Comparison of ENCODE assay signal across 8 cellular contexts in the genomic region with DNA sequence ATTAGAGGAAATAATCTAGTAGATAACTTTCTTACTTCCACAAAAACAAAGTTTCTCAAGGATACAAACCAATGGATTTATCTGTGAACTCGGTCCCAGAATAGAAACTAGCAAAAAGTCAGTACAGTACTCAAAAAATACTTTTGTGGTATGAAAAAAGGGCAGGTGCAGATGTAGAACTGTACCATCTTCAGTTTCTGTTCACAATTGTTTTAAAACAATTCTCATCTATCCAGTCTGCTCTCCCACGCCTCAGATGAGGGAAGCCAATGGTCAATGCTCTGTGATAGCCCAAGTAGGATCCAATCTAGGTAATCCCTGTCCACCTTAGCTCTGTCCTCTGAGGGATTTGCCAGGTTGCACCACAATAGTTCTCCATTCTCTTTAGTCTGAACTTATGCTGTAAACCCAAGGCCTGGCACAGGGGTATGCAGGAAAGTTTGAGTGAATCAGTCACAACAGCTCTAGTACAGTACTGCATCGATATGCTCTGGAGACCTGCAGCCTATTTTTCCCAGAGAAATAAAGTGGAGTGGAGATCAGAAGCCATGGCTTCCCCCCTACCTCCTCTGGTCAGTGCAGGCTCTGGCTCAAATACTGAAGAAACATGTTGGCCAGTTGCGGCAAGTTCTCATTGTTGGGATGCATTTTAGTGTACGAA. TPM values are rescaled to one million over a fixed set of nuclear protein-coding genes. Genes with fewer than 3 reads are reported as not detected.
DNase-seq lines count a peak whose midpoint lies in the region; ATAC-seq, FAIRE-seq and TF ChIP-seq lines count a peak whose summit lies in the region.

No MANE protein-coding gene starts in this region.

- DNase-seq in CD4-positive, CD25-positive, alpha-beta regulatory T cell, result peak in 1 of 3 donors; percentile 23
- no peak for DNase-seq in fibroblast of villous mesenchyme (ENCODE audit: low read depth)
- peak; percentile 9 for DNase-seq in small intestine
- DNase-seq in central memory CD4-positive, alpha-beta T cell, result no peak
- DNase-seq in NCI-H2107 (lab: John Stamatoyannopoulos, UW), result no peak

- no peaks in the 10 kb centered on the region for H3K27me3 Mint-ChIP-seq in CD4-positive, CD25-positive, alpha-beta regulatory T cell

- no peak overlapping the region for H3K27ac ChIP-seq in CD4-positive, CD25-positive, alpha-beta regulatory T cell (ENCODE audit: insufficient read depth, low read length, poor library complexity, severe bottlenecking)
- H3K27ac ChIP-seq in small intestine (ENCODE audit: low read depth in 1 of 2, low read length in 1 of 2), result peak overlapping the region in 1 of 2 donors; percentile 45

- H3K36me3 ChIP-seq in CD4-positive, CD25-positive, alpha-beta regulatory T cell (ENCODE audit: control insufficient read depth, insufficient read depth, low read length), result peaks cover 11% of the 10 kb centered on the region
- H3K36me3 ChIP-seq in small intestine (ENCODE audit: control insufficient read depth in 2 of 2, insufficient read depth in 2 of 2, low read length in 2 of 2), result no peaks in the 10 kb centered on the region

- peak overlapping the region; percentile 90 to 96 (median 93) for H3K4me3 Mint-ChIP-seq in CD4-positive, CD25-positive, alpha-beta regulatory T cell

- WGBS in small intestine, 3 donors, result 19 to 38% (median 23%) methylated on average over 5 of the region's 5 CpGs

- peak overlapping the region; percentile 89 for H3K4me3 ChIP-seq in CD4-positive, CD25-positive, alpha-beta regulatory T cell (ENCODE audit: low read depth, low read length)
- H3K4me3 ChIP-seq in fibroblast of villous mesenchyme (ENCODE audit: low read depth, low read length) (peak overlapping the region; percentile 91), small intestine (ENCODE audit: low read depth in 1 of 2, low read length in 2 of 2) (peak overlapping the region; percentile 69 to 93)

- FAIRE-seq in small intestine (lab: Jason Lieb, UNC), result no peak

- H3K9me3 ChIP-seq in CD4-positive, CD25-positive, alpha-beta regulatory T cell (ENCODE audit: control insufficient read depth in 2 of 2, low read length in 2 of 2), result no peaks in the 10 kb centered on the region
- H3K9me3 ChIP-seq in small intestine (ENCODE audit: control insufficient read depth, low read depth), result no peaks in the 10 kb centered on the region

- no peak for TF ChIP-seq CTCF in fibroblast of villous mesenchyme (IDR thresholded peaks at IDR 0.05; ENCODE audit: insufficient read depth, low read depth, low read length)

- H3K27ac Mint-ChIP-seq in CD4-positive, CD25-positive, alpha-beta regulatory T cell, result peak overlapping the region; percentile 95 to 98 (median 97)

- H3K4me1 Mint-ChIP-seq in CD4-positive, CD25-positive, alpha-beta regulatory T cell, result peaks cover 36 to 46% (median 39%) of the 10 kb centered on the region in 4 donors

- H3K4me1 ChIP-seq in CD4-positive, CD25-positive, alpha-beta regulatory T cell (ENCODE audit: control insufficient read depth, insufficient read depth, low read length, poor library complexity, severe bottlenecking), result peaks cover 33% of the 10 kb centered on the region
- H3K4me1 ChIP-seq in small intestine (ENCODE audit: control insufficient read depth in 2 of 2, insufficient read depth in 1 of 2, low read depth in 1 of 2, low read length in 1 of 2), result peaks cover 0 to 4% of the 10 kb centered on the region in 2 donors

- ATAC-seq in CD4-positive, CD25-positive, alpha-beta regulatory T cell (ENCODE audit: low read depth in 2 of 2), result no peak
- ATAC-seq in GM21737 (IDR thresholded peaks at IDR 0.05; ENCODE audit: unreplicated experiment) (peak; percentile 23), SK-N-SH treated with all-trans-retinoic acid at 6 μM for 48 hours (peak; percentile 32; the same call in 2 of the 3 replicates)
- no peak for ATAC-seq in activated CD4-positive, CD25-positive, alpha-beta regulatory T cell treated with anti-CD3 and anti-CD28 coated beads, Interleukin-2, amount 50 U/mL, for 24 hours

- H3K36me3 Mint-ChIP-seq in CD4-positive, CD25-positive, alpha-beta regulatory T cell, result peaks cover 21% of the 10 kb centered on the region

- no peaks in the 10 kb centered on the region for H3K27me3 ChIP-seq in CD4-positive, CD25-positive, alpha-beta regulatory T cell (ENCODE audit: control insufficient read depth, insufficient read depth, low read length)
- H3K27me3 ChIP-seq in small intestine (ENCODE audit: control insufficient read depth in 2 of 2, insufficient read depth in 2 of 2, low read length in 2 of 2), result no peaks in the 10 kb centered on the region

- H3K9me3 Mint-ChIP-seq in CD4-positive, CD25-positive, alpha-beta regulatory T cell, result no peaks in the 10 kb centered on the region

TF ChIP-seq in SK-N-SH treated with all-trans-retinoic acid at 6 μM for 48 hours, 23 proteins besides CTCF, POLR2A, EP300 and RAD21:
- TF ChIP-seq, protein P1, sequence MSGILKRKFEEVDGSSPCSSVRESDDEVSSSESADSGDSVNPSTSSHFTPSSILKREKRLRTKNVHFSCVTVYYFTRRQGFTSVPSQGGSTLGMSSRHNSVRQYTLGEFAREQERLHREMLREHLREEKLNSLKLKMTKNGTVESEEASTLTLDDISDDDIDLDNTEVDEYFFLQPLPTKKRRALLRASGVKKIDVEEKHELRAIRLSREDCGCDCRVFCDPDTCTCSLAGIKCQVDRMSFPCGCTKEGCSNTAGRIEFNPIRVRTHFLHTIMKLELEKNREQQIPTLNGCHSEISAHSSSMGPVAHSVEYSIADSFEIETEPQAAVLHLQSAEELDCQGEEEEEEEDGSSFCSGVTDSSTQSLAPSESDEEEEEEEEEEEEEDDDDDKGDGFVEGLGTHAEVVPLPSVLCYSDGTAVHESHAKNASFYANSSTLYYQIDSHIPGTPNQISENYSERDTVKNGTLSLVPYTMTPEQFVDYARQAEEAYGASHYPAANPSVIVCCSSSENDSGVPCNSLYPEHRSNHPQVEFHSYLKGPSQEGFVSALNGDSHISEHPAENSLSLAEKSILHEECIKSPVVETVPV (CRISPR knock-in tag; IDR thresholded peaks at IDR 0.05), result no peak
- TF ChIP-seq TOX (CRISPR knock-in tag; IDR thresholded peaks at IDR 0.05; ENCODE audit: borderline replicate concordance) (no peak), POU6F1 (CRISPR knock-in tag; IDR thresholded peaks at IDR 0.05; ENCODE audit: borderline replicate concordance, low read depth) (no peak)
TF ChIP-seq in SK-N-SH treated with all-trans-retinoic acid at 6 μM for 48 hours: peak in this region for 0.

RNA-seq across cellular contexts. Expression of gene KTI12, which starts 1.4 kb away (rescaled TPM):
- 20.0 TPM for total RNA-seq in CD4-positive, CD25-positive, alpha-beta regulatory T cell
- polyA plus RNA-seq in CD4-positive, CD25-positive, alpha-beta regulatory T cell, result 10 to 100 TPM; 38.8 to 43.1 (median 39.9) TPM
- total RNA-seq in fibroblast of villous mesenchyme, result 13.0 and 18.7 TPM in 2 replicates
- polyA plus RNA-seq in small intestine, result 1 to 10 TPM; 5.1 to 7.9 (median 5.4) TPM

RNA-seq across cellular contexts. Expression of gene TXNDC12, which starts 22.7 kb away (rescaled TPM):
- total RNA-seq in CD4-positive, CD25-positive, alpha-beta regulatory T cell, result 39.9 TPM
- 100 to 1,000 TPM in 2 of 4 donors, 10 to 100 TPM in 2; 89.8 to 114 (median 95.9) TPM for polyA plus RNA-seq in CD4-positive, CD25-positive, alpha-beta regulatory T cell
- total RNA-seq in fibroblast of villous mesenchyme, result 44.8 and 57.0 TPM in 2 replicates
- polyA plus RNA-seq in small intestine, result 10 to 100 TPM in 2 of 3 donors, 1 to 10 TPM in 1; 8.9 to 43.3 (median 11.6) TPM

RNA-seq across cellular contexts. Expression of gene BTF3L4, which starts 23.8 kb away (rescaled TPM):
- 36.0 TPM for total RNA-seq in CD4-positive, CD25-positive, alpha-beta regulatory T cell
- polyA plus RNA-seq in CD4-positive, CD25-positive, alpha-beta regulatory T cell, result 10 to 100 TPM; 67.3 to 92.9 (median 75.3) TPM
- total RNA-seq in fibroblast of villous mesenchyme, result 66.0 and 76.4 TPM in 2 replicates
- polyA plus RNA-seq in small intestine, result 10 to 100 TPM in 2 of 3 donors, 1 to 10 TPM in 1; 9.2 to 24.2 (median 18.4) TPM

RNA-seq across cellular contexts. Expression of gene RAB3B, which starts 41.8 kb away (rescaled TPM):
- not detected for total RNA-seq in CD4-positive, CD25-positive, alpha-beta regulatory T cell
- not detected for polyA plus RNA-seq in CD4-positive, CD25-positive, alpha-beta regulatory T cell
- total RNA-seq in fibroblast of villous mesenchyme, result 58.9 and 77.3 TPM in 2 replicates
- 1 to 10 TPM in 1 of 3 donors, under 1 TPM in 2; 0.22 to 4.6 (median 0.27) TPM for polyA plus RNA-seq in small intestine

Comparison
In these comparisons a context has a peak if more than half of its experiments do, and no peak if none do; other contexts are left out.
1. ATAC-seq: peak in GM21737 (single experiment) and SK-N-SH treated with all-trans-retinoic acid at 6 μM for 48 hours (single experiment); none in CD4-positive, CD25-positive, alpha-beta regulatory T cell (0 of 2) and activated CD4-positive, CD25-positive, alpha-beta regulatory T cell treated with anti-CD3 and anti-CD28 coated beads, Interleukin-2, amount 50 U/mL, for 24 hours (0 of 2).
2. Peak in every context shown above with its lines, with median percentiles within 50 percentile points of each other: H3K4me3 ChIP-seq.